Comparison of ENCODE assay signal across 1 cellular context in the genomic region with DNA sequence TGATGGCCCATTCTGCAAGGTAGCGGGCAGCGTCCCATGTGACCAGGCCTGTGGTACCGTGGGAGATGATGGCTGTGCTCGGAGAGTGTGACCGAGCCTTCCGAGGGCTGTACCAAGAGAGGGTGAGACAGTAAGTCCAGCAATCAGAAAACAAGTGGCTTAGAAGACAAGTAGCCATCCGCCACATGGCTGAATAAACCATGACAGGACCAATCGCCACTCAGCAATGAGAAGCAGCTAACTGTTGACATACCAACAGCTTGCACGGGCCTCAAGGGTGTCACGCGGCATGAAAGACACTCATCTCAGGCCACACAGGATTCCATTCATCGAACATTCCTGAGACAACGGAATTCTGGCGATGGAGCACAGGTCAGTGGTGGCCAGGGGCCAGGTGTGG.
TF ChIP-seq lines count a peak whose summit lies in the region.

No MANE protein-coding gene starts in this region.

TF ChIP-seq in IMR-90, 13 proteins besides CTCF, POLR2A, EP300 and RAD21:
- TF ChIP-seq BHLHE40 (IDR thresholded peaks at IDR 0.05; ENCODE audit: low read depth, low read length): peak; percentile 83; the same call in 1 of the 2 replicates
